38 cellular contexts compared by ENCODE assay signal in genomic region chr4:16868674-16869073, GRCh38. TPM values are rescaled to one million over a fixed set of nuclear protein-coding genes. Genes with fewer than 3 reads are reported as not detected.
"Had no signal": no experiment of that assay in that cellular context is flagged by ENCODE, and none has a peak within 500 bp of the region (broad histone marks: within the 10 kb centered on the region; RNA-seq: fewer than 3 reads in every experiment).

No MANE protein-coding gene starts in this region.

- DNase-seq: Karpas-422, Kasumi-1, MG63, MM.1S, MV-4-11, NCI-H1048, NCI-H1092, NCI-H1092 treated with DMSO at 0.1 percent for 48 hours, NCI-H1105, NCI-H1105 treated with DMSO at 0.1 percent for 48 hours, NCI-H1417, NCI-H1436, NCI-H1436 treated with DMSO at 0.1 percent for 48 hours, NCI-H146, NCI-H1694, NCI-H1694 treated with DMSO at 0.1 percent for 48 hours, NCI-H187, NCI-H187 treated with DMSO at 0.1 percent for 48 hours, NCI-H1930, NCI-H2029, NCI-H2029 treated with DMSO at 0.1 percent for 48 hours, NCI-H2081, NCI-H2081 treated with DMSO at 0.1 percent for 48 hours, NCI-H2107, NCI-H2171, NCI-H2171 treated with DMSO at 0.1 percent for 48 hours, NCI-H2227 treated with DMSO at 0.1 percent for 48 hours, NCI-H226, NCI-H345, NCI-H446, NCI-H446 treated with DMSO at 0.1 percent for 48 hours, NCI-H510A, NCI-H510A treated with DMSO at 0.1 percent for 48 hours, NCI-H524, NCI-H524 treated with DMSO at 0.1 percent for 48 hours had no signal

- H3K4me3 ChIP-seq: MG63 had no signal

- H3K27me3 ChIP-seq: MG63 had no signal

- H3K9me3 ChIP-seq: MG63 had no signal

RNA-seq across cellular contexts. Expression of gene LDB2, which starts 29.8 kb away (rescaled TPM):
- total RNA-seq: LHCN-M2, MCF 10A, NCI-H460 had no signal
